21 cellular contexts compared by ENCODE assay signal in the genomic region with DNA sequence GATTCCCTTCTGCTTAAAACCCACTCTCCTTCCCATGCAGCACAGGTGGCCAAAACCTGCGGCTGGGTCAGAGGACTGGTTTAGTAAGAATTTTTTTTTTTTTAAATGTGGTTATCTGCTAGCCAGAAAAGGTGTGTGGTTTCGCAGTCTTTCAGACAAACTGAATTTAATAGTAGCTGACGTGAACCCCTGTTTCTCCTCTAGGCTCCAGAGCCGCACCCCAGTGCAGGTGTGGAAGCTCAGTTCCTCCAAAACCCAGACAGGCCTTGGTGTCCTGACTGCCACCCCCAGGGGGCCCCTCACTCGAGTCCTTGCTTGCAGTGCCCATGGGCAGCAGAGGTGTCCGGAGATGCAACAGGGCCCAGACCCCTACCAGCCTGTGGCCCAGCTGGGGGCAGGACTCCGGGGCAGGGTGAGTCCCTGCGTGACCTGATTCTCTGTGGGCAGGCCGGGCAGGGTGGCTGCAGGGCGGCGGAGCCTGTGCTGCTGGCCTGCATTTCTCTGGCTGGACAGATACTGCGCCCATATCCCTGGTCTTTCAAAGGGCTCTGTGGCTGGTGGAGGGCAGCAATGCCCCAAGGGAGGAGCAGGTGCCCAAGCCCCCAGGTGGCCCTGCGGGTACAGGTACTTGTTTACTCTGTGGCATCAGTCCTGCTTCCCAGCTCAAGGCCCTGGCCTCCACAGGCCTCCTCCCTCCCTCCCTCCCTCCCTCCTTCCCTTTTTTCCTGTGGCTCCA. TPM values are rescaled to one million over a fixed set of nuclear protein-coding genes. Genes with fewer than 3 reads are reported as not detected.
DNase-seq lines count a peak whose midpoint lies in the region; ATAC-seq and TF ChIP-seq lines count a peak whose summit lies in the region.
"Had no signal": no experiment of that assay in that cellular context is flagged by ENCODE, and none has a peak within 500 bp of the region (broad histone marks: within the 10 kb centered on the region; RNA-seq: fewer than 3 reads in every experiment).

No MANE protein-coding gene starts in this region.

- H3K27me3 ChIP-seq in RWPE2 (ENCODE audit: insufficient read depth, poor library complexity, severe bottlenecking) (no peaks in the 10 kb centered on the region), thyroid gland (no peaks in the 10 kb centered on the region), foreskin keratinocyte (peaks cover 5% of the 10 kb centered on the region)
- H3K27me3 ChIP-seq: ovary, uterus had no signal

- H3K9me3 Mint-ChIP-seq in stimulated activated effector memory CD8-positive, alpha-beta T cell treated with anti-CD3 and anti-CD28 coated beads, Interleukin-12 subunit alpha, Interleukin-12 subunit beta, amount 100 ng/mL, for 72 hours, result no peaks in the 10 kb centered on the region
- H3K9me3 Mint-ChIP-seq: CD4-positive, alpha-beta T cell had no signal

- no peak for TF ChIP-seq POLR2A in thyroid gland (IDR thresholded peaks at IDR 0.05)

- no peak overlapping the region for H3K4me3 Mint-ChIP-seq in stimulated activated effector memory CD8-positive, alpha-beta T cell treated with anti-CD3 and anti-CD28 coated beads, Interleukin-12 subunit alpha, Interleukin-12 subunit beta, amount 100 ng/mL, for 72 hours
- H3K4me3 Mint-ChIP-seq: CD4-positive, alpha-beta T cell had no signal

- H3K9me3 ChIP-seq in RWPE2 (ENCODE audit: severe bottlenecking), result no peaks in the 10 kb centered on the region
- H3K9me3 ChIP-seq in mucosa of descending colon, result no peaks in the 10 kb centered on the region
- no peaks in the 10 kb centered on the region for H3K9me3 ChIP-seq in thyroid gland
- H3K9me3 ChIP-seq: esophagus muscularis mucosa, ovary, uterus had no signal

- no peak for TF ChIP-seq CTCF in RWPE2 (IDR thresholded peaks at IDR 0.05; ENCODE audit: poor library complexity, severe bottlenecking)
- TF ChIP-seq CTCF in mucosa of descending colon (IDR thresholded peaks at IDR 0.05), result no peak
- no peak for TF ChIP-seq CTCF in thyroid gland (IDR thresholded peaks at IDR 0.05)
- TF ChIP-seq CTCF in foreskin keratinocyte (conservative IDR thresholded peaks at IDR 0.05), result no peak

- peak; percentile 42 for DNase-seq in Right ventricle myocardium superior
- DNase-seq in left cardiac atrium, result no peak
- peak; percentile 56 for DNase-seq in RWPE2 (ENCODE audit: low spot score)
- DNase-seq in mucosa of descending colon, result peak in 2 of 3 donors; percentile 40 to 59
- peak in 1 of 2 donors; percentile 26 for DNase-seq in thyroid gland
- no peak for DNase-seq in foreskin keratinocyte
- no peak for DNase-seq in 8988T
- DNase-seq in stimulated activated effector memory CD8-positive, alpha-beta T cell treated with anti-CD3 and anti-CD28 coated beads, Interleukin-12 subunit alpha, Interleukin-12 subunit beta, amount 100 ng/mL, for 72 hours (ENCODE audit: low spot score in 2 of 2), result no peak
- DNase-seq: activated CD4-positive, alpha-beta T cell treated with anti-CD3 and anti-CD28 coated beads for 1 hour; CD4-positive, alpha-beta T cell; DMS153; NCI-H1694; uterus had no signal

- H3K4me1 ChIP-seq in RWPE2 (ENCODE audit: insufficient read depth, poor library complexity, severe bottlenecking), result no peaks in the 10 kb centered on the region
- peaks cover 30% of the 10 kb centered on the region for H3K4me1 ChIP-seq in mucosa of descending colon (ENCODE audit: low read depth)
- H3K4me1 ChIP-seq in thyroid gland, result peaks cover 31 to 45% of the 10 kb centered on the region in 2 donors
- no peaks in the 10 kb centered on the region for H3K4me1 ChIP-seq in foreskin keratinocyte
- H3K4me1 ChIP-seq: uterus had no signal

- no peak overlapping the region for H3K4me3 ChIP-seq in RWPE2 (ENCODE audit: severe bottlenecking)
- no peak overlapping the region for H3K4me3 ChIP-seq in mucosa of descending colon
- H3K4me3 ChIP-seq in thyroid gland (replicated peaks in 1 of 3), result no peak overlapping the region
- H3K4me3 ChIP-seq: esophagus muscularis mucosa, ovary, uterus had no signal

- peaks cover 6% of the 10 kb centered on the region for H3K4me1 Mint-ChIP-seq in stimulated activated effector memory CD8-positive, alpha-beta T cell treated with anti-CD3 and anti-CD28 coated beads, Interleukin-12 subunit alpha, Interleukin-12 subunit beta, amount 100 ng/mL, for 72 hours

- ATAC-seq in Right ventricle myocardium superior (ENCODE audit: poor library complexity) (no peak), left cardiac atrium (no peak), RWPE2 (ENCODE audit: low read depth) (no peak), mucosa of descending colon (no peak), foreskin keratinocyte (no peak)
- no peak for ATAC-seq in stimulated activated effector memory CD8-positive, alpha-beta T cell treated with anti-CD3 and anti-CD28 coated beads, Interleukin-12 subunit alpha, Interleukin-12 subunit beta, amount 100 ng/mL, for 72 hours
- ATAC-seq: Panc1 had no signal

- no peak overlapping the region for H3K27ac Mint-ChIP-seq in stimulated activated effector memory CD8-positive, alpha-beta T cell treated with anti-CD3 and anti-CD28 coated beads, Interleukin-12 subunit alpha, Interleukin-12 subunit beta, amount 100 ng/mL, for 72 hours
- H3K27ac Mint-ChIP-seq: CD4-positive, alpha-beta T cell had no signal

- WGBS in thyroid gland, 2 donors, result 78 to 88% methylated on average over 6 to 8 of the region's 13 CpGs

- no peaks in the 10 kb centered on the region for H3K36me3 ChIP-seq in RWPE2 (ENCODE audit: low read depth)
- no peaks in the 10 kb centered on the region for H3K36me3 ChIP-seq in mucosa of descending colon (ENCODE audit: low read depth)
- H3K36me3 ChIP-seq in thyroid gland, result no peaks in the 10 kb centered on the region
- H3K36me3 ChIP-seq: esophagus muscularis mucosa, ovary, uterus had no signal

- H3K27ac ChIP-seq in RWPE2 (ENCODE audit: poor library complexity, severe bottlenecking) (no peak overlapping the region), thyroid gland (peak overlapping the region; percentile 71 to 100 (median 99)), foreskin keratinocyte (no peak overlapping the region)
- H3K27ac ChIP-seq: esophagus muscularis mucosa, HL-60, ovary, uterus had no signal

- H3K36me3 Mint-ChIP-seq in stimulated activated effector memory CD8-positive, alpha-beta T cell treated with anti-CD3 and anti-CD28 coated beads, Interleukin-12 subunit alpha, Interleukin-12 subunit beta, amount 100 ng/mL, for 72 hours, result no peaks in the 10 kb centered on the region

- intact Hi-C loops in Right ventricle myocardium superior (cut with DNase I) (no loop called here), left cardiac atrium (cut with DNase I) (no loop called here), mucosa of descending colon (cut with DNase I, micrococcal nuclease) (no loop called here), thyroid gland (cut with DNase I) (no loop called here)

RNA-seq across cellular contexts. Expression of a gene that starts 15.2 kb away (rescaled TPM):
- total RNA-seq in Right ventricle myocardium superior (33.4 TPM), left cardiac atrium (10 to 100 TPM; 33.5 to 39.7 TPM), mucosa of descending colon (10 to 100 TPM; 15.5 to 44.7 (median 37.4) TPM), thyroid gland (100 to 1,000 TPM in 2 of 4 donors, 10 to 100 TPM in 2; 51.3 to 103 (median 97.8) TPM), foreskin keratinocyte (not detected in 2 replicates)
- not detected in 2 replicates for polyA plus RNA-seq in foreskin keratinocyte
- polyA plus RNA-seq: AG04450 had no signal

RNA-seq across cellular contexts. Expression of a gene that starts 15.7 kb away (rescaled TPM):
- not detected for total RNA-seq in Right ventricle myocardium superior
- not detected for total RNA-seq in left cardiac atrium
- 1 to 10 TPM; 2.2 to 3.7 (median 2.5) TPM for total RNA-seq in mucosa of descending colon
- total RNA-seq in thyroid gland, result 1 to 10 TPM in 1 of 4 donors, under 1 TPM in 3; 0.54 to 2.4 (median 0.73) TPM
- not detected in 2 replicates for total RNA-seq in foreskin keratinocyte
- polyA plus RNA-seq in foreskin keratinocyte, result not detected in 2 replicates
- total RNA-seq: esophagus muscularis mucosa, glomerular endothelial cell, lower leg skin had no signal
- polyA plus RNA-seq: AG04450, IgD-negative memory B cell had no signal

RNA-seq across cellular contexts. Expression of a gene that starts 59.4 kb away (rescaled TPM):
- total RNA-seq in Right ventricle myocardium superior (36.2 TPM), left cardiac atrium (10 to 100 TPM; 34.9 to 45.7 TPM), mucosa of descending colon (10 to 100 TPM; 33.9 to 58.8 (median 39.2) TPM), thyroid gland (10 to 100 TPM; 37.5 to 62.3 (median 45.1) TPM), foreskin keratinocyte (66.7 and 70.1 TPM in 2 replicates)
- 58.5 and 64.5 TPM in 2 replicates for polyA plus RNA-seq in foreskin keratinocyte

Comparison
In these comparisons a context has a peak if more than half of its experiments do, and no peak if none do; other contexts are left out.
1. DNase-seq: peak in Right ventricle myocardium superior (single experiment), RWPE2 (single experiment) and mucosa of descending colon (2 of 3); none in left cardiac atrium (single experiment), foreskin keratinocyte (0 of 2), 8988T (single experiment) and stimulated activated effector memory CD8-positive, alpha-beta T cell treated with anti-CD3 and anti-CD28 coated beads, Interleukin-12 subunit alpha, Interleukin-12 subunit beta, amount 100 ng/mL, for 72 hours (0 of 2).
2. H3K27ac ChIP-seq: peak in thyroid gland (3 of 3); none in RWPE2 (single experiment) and foreskin keratinocyte (single experiment).
3. RNA of a gene that starts 15.2 kb away (total RNA-seq): 51.3 to 103 TPM in thyroid gland, 33.5 to 39.7 TPM in left cardiac atrium, 15.5 to 44.7 TPM in mucosa of descending colon and 33.4 TPM in Right ventricle myocardium superior (single experiment); not detected in foreskin keratinocyte; every median in the first group is over 10 times any median in the second.